In the genomic region with DNA sequence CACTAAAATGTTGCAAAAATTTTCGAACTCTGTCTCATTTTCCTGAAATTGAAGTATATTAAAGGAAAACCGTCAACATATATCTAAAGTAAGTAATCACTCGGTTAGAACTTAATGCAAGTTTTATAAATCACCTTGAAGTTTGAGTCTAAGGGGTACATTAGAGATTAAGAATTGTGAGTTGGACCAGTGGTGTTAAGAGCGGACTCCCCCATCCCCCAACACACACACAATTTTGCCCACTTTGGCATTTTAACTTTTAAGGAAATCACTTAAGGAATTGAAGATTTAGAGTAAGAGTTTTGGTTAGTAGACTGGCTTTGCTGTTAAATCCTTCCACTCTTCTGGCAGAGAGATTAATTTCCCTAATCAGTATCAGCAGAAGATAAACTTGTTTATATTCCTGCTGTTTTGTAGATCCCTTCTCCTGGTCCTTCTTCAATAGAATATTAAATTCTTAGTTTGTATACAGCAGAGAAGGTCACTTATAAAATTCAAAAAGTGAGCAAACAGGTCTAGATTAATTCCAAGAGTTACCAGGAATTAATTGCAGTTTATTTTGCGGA, we compare ENCODE assay signal across 8 cellular contexts. TPM values are rescaled to one million over a fixed set of nuclear protein-coding genes. Genes with fewer than 3 reads are reported as not detected.
DNase-seq lines count a peak whose midpoint lies in the region; ATAC-seq and TF ChIP-seq lines count a peak whose summit lies in the region.

No MANE protein-coding gene starts in this region.

- H2AFZ ChIP-seq in MM.1S (ENCODE audit: low read length) (no peak overlapping the region), neural progenitor cell (replicated peaks) (no peak overlapping the region)

- H3K27me3 ChIP-seq in MM.1S (replicated peaks; ENCODE audit: insufficient read depth, low read length), result no peaks in the 10 kb centered on the region
- H3K27me3 ChIP-seq in endocrine pancreas (ENCODE audit: control insufficient read depth, insufficient read depth, low read length), result no peaks in the 10 kb centered on the region
- no peaks in the 10 kb centered on the region for H3K27me3 ChIP-seq in neural progenitor cell

- H3K4me3 ChIP-seq in MM.1S (ENCODE audit: low read length) (peak overlapping the region; percentile 69), endocrine pancreas (ENCODE audit: control insufficient read depth, insufficient read depth, low read length) (peak overlapping the region; percentile 100), neural progenitor cell (peak overlapping the region; percentile 75)

- H3K36me3 ChIP-seq in MM.1S (replicated peaks; ENCODE audit: insufficient read depth, low read length) (no peaks in the 10 kb centered on the region), endocrine pancreas (ENCODE audit: control insufficient read depth, insufficient read depth, low read length) (no peaks in the 10 kb centered on the region), neural progenitor cell (no peaks in the 10 kb centered on the region)

- peaks cover 9% of the 10 kb centered on the region; the same call in 1 of the 2 replicates for H3K4me1 ChIP-seq in MM.1S (ENCODE audit: low read length)
- peaks cover 13% of the 10 kb centered on the region for H3K4me1 ChIP-seq in endocrine pancreas (ENCODE audit: control insufficient read depth, insufficient read depth, low read length)
- H3K4me1 ChIP-seq in neural progenitor cell, result peaks cover 37% of the 10 kb centered on the region

- no peaks in the 10 kb centered on the region for H3K9me2 ChIP-seq in MM.1S (replicated peaks; ENCODE audit: insufficient read depth, low read length)

- no peaks in the 10 kb centered on the region for H3K27me3 Mint-ChIP-seq in neural progenitor cell (ENCODE audit: insufficient read depth, low read depth)

- H3K4me1 Mint-ChIP-seq in neural progenitor cell, result peaks cover 29% of the 10 kb centered on the region

- DNase-seq in Caki2 (ENCODE audit: low read depth) (peak; percentile 14), MM.1S (no peak), neural progenitor cell (ENCODE audit: low spot score) (no peak), middle frontal gyrus (ENCODE audit: extremely low spot score, low spot score) (no peak), DMS153 (lab: John Stamatoyannopoulos, UW) (no peak)

- H4K20me1 ChIP-seq in MM.1S (ENCODE audit: insufficient read depth, low read length), result peaks cover 15% of the 10 kb centered on the region
- H4K20me1 ChIP-seq in neural progenitor cell (ENCODE audit: low read depth), result peaks cover 54% of the 10 kb centered on the region

- in situ Hi-C loops in Caki2 (cut with HindIII; ENCODE audit: low pct_unique_long_range_greater_than_20kb, low sequenced_read_pairs), result no loop called here

- H3F3A ChIP-seq in MM.1S (ENCODE audit: insufficient read depth, low read length), result no peaks in the 10 kb centered on the region
- H3F3A ChIP-seq in neural progenitor cell (ENCODE audit: low read depth), result peaks cover 21% of the 10 kb centered on the region

- H3K4me2 ChIP-seq in MM.1S (ENCODE audit: low read depth, low read length), result peak overlapping the region; percentile 54
- H3K4me2 ChIP-seq in neural progenitor cell, result peak overlapping the region; percentile 98

- TF ChIP-seq CTCF in MM.1S (IDR thresholded peaks at IDR 0.05; ENCODE audit: low read length), result no peak
- TF ChIP-seq CTCF in neural progenitor cell (IDR thresholded peaks at IDR 0.05), result no peak

- no peak overlapping the region for H3K27ac ChIP-seq in MM.1S (ENCODE audit: low read length)
- peak overlapping the region; percentile 96 for H3K27ac ChIP-seq in neural progenitor cell

- peak overlapping the region; percentile 44 for H3K27ac Mint-ChIP-seq in neural progenitor cell

- H3K9ac ChIP-seq in MM.1S (ENCODE audit: low read length) (peak overlapping the region; percentile 88; the same call in 1 of the 2 replicates), endocrine pancreas (ENCODE audit: control insufficient read depth, insufficient read depth, low read length) (peak overlapping the region; percentile 97), neural progenitor cell (peak overlapping the region; percentile 82)

- H3K79me2 ChIP-seq in MM.1S (ENCODE audit: low read length), result peaks cover 64% of the 10 kb centered on the region
- H3K79me2 ChIP-seq in neural progenitor cell (ENCODE audit: low read depth), result peaks cover 65% of the 10 kb centered on the region

- H3K4me3 Mint-ChIP-seq in neural progenitor cell, result peak overlapping the region; percentile 96

- H3K36me3 Mint-ChIP-seq in neural progenitor cell, result peaks cover 19% of the 10 kb centered on the region

- peaks cover 4% of the 10 kb centered on the region for H3K9me3 Mint-ChIP-seq in neural progenitor cell

- H3K9me3 ChIP-seq in MM.1S (replicated peaks; ENCODE audit: insufficient read depth, low read length) (no peaks in the 10 kb centered on the region), endocrine pancreas (ENCODE audit: control insufficient read depth, low read length) (no peaks in the 10 kb centered on the region), neural progenitor cell (ENCODE audit: low read depth) (no peaks in the 10 kb centered on the region)

- ATAC-seq in GM18868 (IDR thresholded peaks at IDR 0.05; ENCODE audit: unreplicated experiment) (no peak), HG03457 (IDR thresholded peaks at IDR 0.05; ENCODE audit: unreplicated experiment) (no peak)

RNA-seq across cellular contexts. Expression of a gene that starts 1.5 kb away (rescaled TPM):
- total RNA-seq in Caki2 (2014; rRNA removed; shearing (Covaris generic); ENCODE audit: low replicate concordance), result 57.5 and 76.9 TPM in 2 replicates
- total RNA-seq in neural progenitor cell (ENCODE audit: low replicate concordance), result 185 and 299 TPM in 2 replicates
